Comparison of ENCODE assay signal across 17 cellular contexts in genomic region chr1:221965252-221965651, GRCh38.
"Had no signal": no experiment of that assay in that cellular context is flagged by ENCODE, and none has a peak within 500 bp of the region (broad histone marks: within the 10 kb centered on the region; RNA-seq: fewer than 3 reads in every experiment).

No MANE protein-coding gene starts in this region.

- H3K27ac ChIP-seq: heart left ventricle, sigmoid colon, tibial nerve had no signal

- DNase-seq: activated CD4-positive, alpha-beta T cell treated with anti-CD3 and anti-CD28 coated beads, Interleukin-2, amount 50 U/mL, for 48 hours; activated CD8-positive, alpha-beta memory T cell treated with anti-CD3 and anti-CD28 coated beads, Interleukin-2, amount 10 ng/mL, durations not matched to agents 7 days and 5 days; activated effector memory CD4-positive, alpha-beta T cell treated with anti-CD3 and anti-CD28 coated beads, Interleukin-2, amount 50 U/mL, for 16 hours; activated T-cell treated with anti-CD3 and anti-CD28 coated beads, Interleukin-2, amount 50 U/mL, for 4 hours; amygdala; heart left ventricle; occipital lobe; sigmoid colon; stimulated activated CD4-positive, alpha-beta T cell treated with anti-CD3 and anti-CD28 coated beads, Interleukin-2, amount 100 ng/mL, for 24 hours; stimulated activated naive B cell treated with anti-CD40 and anti-IgM and Interleukin-4, amounts not matched to agents 10 μg/mL and 1 μg/mL and 100 μg/mL, for 72 hours; T-helper 17 cell had no signal

- H3K36me3 ChIP-seq: heart left ventricle, sigmoid colon, tibial nerve had no signal

- H3K9me3 ChIP-seq: heart left ventricle, sigmoid colon, tibial nerve had no signal

- H3K27me3 ChIP-seq: heart left ventricle, sigmoid colon, tibial nerve had no signal

- H3K4me1 ChIP-seq: sigmoid colon had no signal

- H3K4me3 ChIP-seq: heart left ventricle, sigmoid colon, tibial nerve had no signal

- ATAC-seq: activated CD4-positive, CD25-positive, alpha-beta regulatory T cell treated with anti-CD3 and anti-CD28 coated beads, Interleukin-2, amount 50 U/mL, for 24 hours; activated CD8-positive, alpha-beta memory T cell treated with anti-CD3 and anti-CD28 coated beads, Interleukin-2, amount 10 ng/mL, durations not matched to agents 7 days and 5 days; activated naive CD4-positive, alpha-beta T cell treated with anti-CD3 and anti-CD28 coated beads, Interleukin-2, amount 50 U/mL, for 72 hours; activated T-cell treated with anti-CD3 and anti-CD28 coated beads, Interleukin-2, amount 50 U/mL, for 4 hours; heart left ventricle; natural killer cell treated with Interleukin-12 subunit alpha and Interleukin-12 subunit beta and Interleukin-15 and Interleukin-18, amount 100 ng/mL, for 72 hours; stimulated activated naive B cell treated with anti-CD40 and anti-IgM and Interleukin-4, amounts not matched to agents 10 μg/mL and 1 μg/mL and 100 μg/mL, for 72 hours; T-helper 17 cell had no signal

- FAIRE-seq: endothelial cell of umbilical vein, frontal cortex had no signal
